In genomic region chr6:116461563-116462507, GRCh38 we compare ENCODE assay signal across 2 cellular contexts.
A peak's percentile ranks its signal among the peaks of the same experiment; 100 is the strongest.
TF ChIP-seq lines count a peak whose summit lies in the region.

No MANE protein-coding gene starts in this region.

TF ChIP-seq in IMR-90, 13 proteins besides CTCF, POLR2A, EP300 and RAD21:
- TF ChIP-seq ELK1 (IDR thresholded peaks at IDR 0.05; ENCODE audit: borderline replicate concordance, low read depth, low read length) (no peak), USF2 (IDR thresholded peaks at IDR 0.05; ENCODE audit: low read depth, low read length) (no peak), MAFK (IDR thresholded peaks at IDR 0.05; ENCODE audit: low read depth, low read length) (no peak), CHD1 (IDR thresholded peaks at IDR 0.05; ENCODE audit: low read depth, low read length) (no peak), MAZ (IDR thresholded peaks at IDR 0.05; ENCODE audit: borderline replicate concordance, low read depth, low read length) (no peak), RFX5 (IDR thresholded peaks at IDR 0.05; ENCODE audit: low read depth, low read length) (no peak), SMC3 (IDR thresholded peaks at IDR 0.05; ENCODE audit: low read depth, low read length) (no peak), MXI1 (IDR thresholded peaks at IDR 0.05; ENCODE audit: borderline replicate concordance, low read depth, low read length) (no peak), RCOR1 (IDR thresholded peaks at IDR 0.05; ENCODE audit: insufficient replicate concordance, low read length) (no peak)

TF ChIP-seq in endothelial cell of umbilical vein, 7 proteins besides CTCF, POLR2A, EP300 and RAD21:
- TF ChIP-seq GATA2 (IDR thresholded peaks at IDR 0.05; ENCODE audit: insufficient read depth, insufficient read length, low read depth, low read length) (no peak), FOS (IDR thresholded peaks at IDR 0.05; ENCODE audit: borderline replicate concordance, insufficient read depth, low read length) (peak; percentile 30), MAX (IDR thresholded peaks at IDR 0.05; ENCODE audit: insufficient read depth, insufficient read length) (peak; percentile 72), EZH2 (IDR thresholded peaks at IDR 0.05; ENCODE audit: borderline replicate concordance, low read depth, low read length, severe bottlenecking) (no peak)
